In genomic region chr19:47309608-47310007, GRCh38 we compare ENCODE assay signal across 1 cellular context.
TF ChIP-seq lines count a peak whose summit lies in the region.

TSS of gene C5AR1 (plus strand) at chr19:47309861. CDS start at chr19:47309896, 35 bp downstream.

TF ChIP-seq in H1, 55 proteins besides CTCF, POLR2A, EP300 and RAD21 (continued from another document):
- no peak for TF ChIP-seq ATF2 (IDR thresholded peaks at IDR 0.05; ENCODE audit: low read length)
- TF ChIP-seq FOSL1 (IDR thresholded peaks at IDR 0.05; ENCODE audit: insufficient read depth, low read depth, low read length): no peak
- no peak for TF ChIP-seq TAF7 (optimal IDR thresholded peaks at IDR 0.05; ENCODE audit: borderline replicate concordance, low read depth, low read length)
- TF ChIP-seq RFX5 (IDR thresholded peaks at IDR 0.05; ENCODE audit: borderline replicate concordance, low read depth, low read length): no peak
